ENCODE assay signal across 20 cellular contexts in genomic region chr9:138024831-138025291, GRCh38.
DNase-seq lines count a peak whose midpoint lies in the region; ATAC-seq, FAIRE-seq and TF ChIP-seq lines count a peak whose summit lies in the region.
"Had no signal": no experiment of that assay in that cellular context is flagged by ENCODE, and none has a peak within 500 bp of the region (broad histone marks: within the 10 kb centered on the region; RNA-seq: fewer than 3 reads in every experiment).

No MANE protein-coding gene starts in this region.

- H2BK15ac ChIP-seq in H1 (ENCODE audit: low read length), result 0 out of 2 replicates have a peak overlapping the region, but pooled peaks have one; percentile 29
- H2BK15ac ChIP-seq in neuronal stem cell (ENCODE audit: low read length), result no peak overlapping the region

- H2BK12ac ChIP-seq in H1 (ENCODE audit: low read depth, low read length) (no peak overlapping the region), neuronal stem cell (ENCODE audit: low read length) (peak overlapping the region; percentile 46)

- CTCF ChIA-PET in H1 (lab: Charles Lee; ENCODE audit: partially characterized antibody), result interaction anchor here (1.3 kb wide), 1 partner anchor 16 kb away, joined by 3 read pairs; no protein-coding TSS in a partner anchor

- H3K23me2 ChIP-seq in H1 (ENCODE audit: low read depth, low read length), result peaks cover 8% of the 10 kb centered on the region

- H3K4me1 ChIP-seq in H1 (replicated peaks in 1 of 4; ENCODE audit: control insufficient read depth in 3 of 4, insufficient read depth in 4 of 4, low read length in 3 of 4) (peaks cover 0 to 8% (median 1%) of the 10 kb centered on the region in 4 experiments; a peak in 4 of 7 replicates), neuronal stem cell (ENCODE audit: control insufficient read depth in 2 of 2, insufficient read depth in 1 of 2, low read depth in 1 of 2, low read length in 2 of 2) (peaks cover 0 to 3% of the 10 kb centered on the region in 2 donors), suprapubic skin (peaks cover 14% of the 10 kb centered on the region)

- TF ChIP-seq EP300 in H1 (IDR thresholded peaks at IDR 0.05; ENCODE audit: borderline replicate concordance in 1 of 2, low read depth in 2 of 2, low read length in 2 of 2) (no peak), suprapubic skin (IDR thresholded peaks at IDR 0.05) (no peak)

- H3K4me3 ChIP-seq in H1 (ENCODE audit: extremely low read depth in 1 of 4, insufficient read depth in 2 of 4, low read depth in 3 of 4, low read length in 4 of 4) (no peak overlapping the region), neuronal stem cell (ENCODE audit: low read length in 2 of 2) (peak overlapping the region in 1 of 2 donors; percentile 23), suprapubic skin (no peak overlapping the region)
- H3K4me3 ChIP-seq: BLaER1 treated with 17β-estradiol and CSF1 and Interleukin-3, amounts not matched to agents 10 nM and 100 nM; GM12878; GM23248 had no signal

- H3K36me3 ChIP-seq in H1 (ENCODE audit: control insufficient read depth in 2 of 4, insufficient read depth in 4 of 4, low read length in 3 of 4) (peaks cover 0 to 11% (median 0%) of the 10 kb centered on the region in 4 experiments; a peak in 2 of 8 replicates), neuronal stem cell (replicated peaks in 1 of 2; ENCODE audit: control insufficient read depth in 2 of 2, insufficient read depth in 2 of 2, low read length in 2 of 2) (no peaks in the 10 kb centered on the region), suprapubic skin (no peaks in the 10 kb centered on the region)
- H3K36me3 ChIP-seq: BLaER1 treated with 17β-estradiol and CSF1 and Interleukin-3, amounts not matched to agents 10 nM and 100 nM had no signal

- H4K91ac ChIP-seq in H1 (replicated peaks; ENCODE audit: insufficient read length, low read length) (no peak overlapping the region), neuronal stem cell (ENCODE audit: low read depth, low read length, poor library complexity) (no peak overlapping the region)

- no peaks in the 10 kb centered on the region for H3K79me2 ChIP-seq in H1 (ENCODE audit: control insufficient read depth in 1 of 2, insufficient read depth in 2 of 2, low read length in 2 of 2)

- no peak overlapping the region for H2BK120ac ChIP-seq in H1 (replicated peaks; ENCODE audit: low read depth, low read length)
- H2BK120ac ChIP-seq in neuronal stem cell (ENCODE audit: low read depth, low read length), result no peak overlapping the region

- H3K18ac ChIP-seq in H1 (ENCODE audit: extremely low read depth, low read length) (no peak overlapping the region), neuronal stem cell (ENCODE audit: low read length) (no peak overlapping the region)

- POLR2A ChIA-PET in H1 (lab: Charles Lee; ENCODE audit: partially characterized antibody), result no interaction called here

- 97% methylated on average over 11 of the region's 11 CpGs; no CpG with 5 or more reads in 1 of the 2 experiments for WGBS in H1 (ENCODE audit: extremely low coverage in 1 of 2, insufficient coverage in 1 of 2, insufficient read length in 1 of 2, insufficient replicate concordance in 2 of 2, low coverage in 1 of 2, low lambda C conversion rate in 2 of 2, missing lambda C conversion rate in 1 of 2), 2 experiments
- no CpG with 5 or more reads among the region's 11 CpGs for WGBS in neuronal stem cell (ENCODE audit: extremely low coverage in 2 of 2, insufficient read length in 2 of 2, insufficient replicate concordance in 1 of 2), 2 donors
- 92% methylated on average over 11 of the region's 11 CpGs for WGBS in suprapubic skin

- no peak for ATAC-seq in GM19463 (IDR thresholded peaks at IDR 0.05; ENCODE audit: unreplicated experiment)
- ATAC-seq: GM12878, PC-3 had no signal

- H2BK5ac ChIP-seq in H1 (ENCODE audit: low read depth, low read length) (no peak overlapping the region), neuronal stem cell (ENCODE audit: low read length) (no peak overlapping the region)

- H3K56ac ChIP-seq in H1 (replicated peaks; ENCODE audit: insufficient read length, low read depth, low read length), result no peak overlapping the region

- TF ChIP-seq CTCF in H1 (IDR thresholded peaks at IDR 0.05; ENCODE audit: control extremely low read depth in 1 of 3, insufficient read depth in 1 of 3, low read depth in 1 of 3, low read length in 3 of 3) (no peak), suprapubic skin (IDR thresholded peaks at IDR 0.05) (no peak)

- H3K27ac ChIP-seq in H1 (ENCODE audit: low read depth, low read length), result no peak overlapping the region
- H3K27ac ChIP-seq in neuronal stem cell (replicated peaks; ENCODE audit: low read length), result peak overlapping the region; percentile 23
- H3K27ac ChIP-seq in suprapubic skin, result no peak overlapping the region
- H3K27ac ChIP-seq: BLaER1 treated with 17β-estradiol and CSF1 and Interleukin-3, amounts not matched to agents 10 nM and 100 nM; GM23248 had no signal

- no peak overlapping the region; the same call in 1 of the 2 replicates for H4K8ac ChIP-seq in H1 (ENCODE audit: extremely low read depth, insufficient read depth, low read length)
- no peak overlapping the region for H4K8ac ChIP-seq in neuronal stem cell (ENCODE audit: low read depth, low read length)

- H3K9me3 ChIP-seq in H1 (ENCODE audit: insufficient read depth in 2 of 2, low read depth in 1 of 2, low read length in 1 of 2) (peaks cover 20 to 63% of the 10 kb centered on the region in 2 experiments), neuronal stem cell (replicated peaks in 1 of 2; ENCODE audit: control insufficient read depth in 2 of 2, insufficient read depth in 1 of 2, low read depth in 1 of 2, low read length in 2 of 2) (peaks cover 0 to 13% of the 10 kb centered on the region in 2 donors), suprapubic skin (no peaks in the 10 kb centered on the region)

- H2AFZ ChIP-seq in H1 (ENCODE audit: low read length) (no peak overlapping the region), neuronal stem cell (ENCODE audit: low read length) (no peak overlapping the region)
- H2AFZ ChIP-seq: GM23248 had no signal

- H4K5ac ChIP-seq in H1 (ENCODE audit: insufficient read length, low read depth, low read length), result no peak overlapping the region

- H2AK5ac ChIP-seq in H1 (ENCODE audit: low read depth, low read length), result no peak overlapping the region
- no peak overlapping the region for H2AK5ac ChIP-seq in neuronal stem cell (ENCODE audit: low read depth, low read length)

- H3K14ac ChIP-seq in H1 (ENCODE audit: insufficient read length), result no peak overlapping the region
- H3K14ac ChIP-seq in neuronal stem cell (ENCODE audit: low read length), result no peak overlapping the region

- no peak for TF ChIP-seq POLR2A in H1 (IDR thresholded peaks at IDR 0.05; ENCODE audit: control extremely low read depth in 1 of 2, low read depth in 2 of 2, low read length in 2 of 2)
- TF ChIP-seq POLR2A in suprapubic skin (IDR thresholded peaks at IDR 0.05), result no peak

- peaks cover 0 to 5% (median 2%) of the 10 kb centered on the region in 4 experiments; a peak in 2 of 7 replicates for H3K27me3 ChIP-seq in H1 (replicated peaks in 1 of 4; ENCODE audit: control insufficient read depth in 3 of 4, extremely low read depth in 1 of 4, insufficient read depth in 3 of 4, low read length in 3 of 4)
- peaks cover 10 to 62% (median 26%) of the 10 kb centered on the region in 3 experiments for H3K27me3 ChIP-seq in neuronal stem cell (ENCODE audit: control insufficient read depth in 3 of 3, insufficient read depth in 3 of 3, low read depth in 1 of 3, low read length in 3 of 3)
- peaks cover 63% of the 10 kb centered on the region for H3K27me3 ChIP-seq in suprapubic skin

- no peak overlapping the region for H3K9ac ChIP-seq in H1 (replicated peaks in 1 of 4; ENCODE audit: extremely low read depth in 1 of 4, low read depth in 3 of 4, low read length in 3 of 4)
- H3K9ac ChIP-seq in neuronal stem cell (ENCODE audit: low read depth, low read length, poor library complexity), result no peak overlapping the region
- H3K9ac ChIP-seq: BLaER1 treated with 17β-estradiol and CSF1 and Interleukin-3, amounts not matched to agents 10 nM and 100 nM; GM23248 had no signal

- H3K23ac ChIP-seq in H1 (ENCODE audit: insufficient read length) (no peak overlapping the region), neuronal stem cell (ENCODE audit: low read depth, low read length, poor library complexity) (peak overlapping the region; percentile 96)

- H3K4me2 ChIP-seq in H1 (ENCODE audit: insufficient read depth in 1 of 2, low read depth in 2 of 2, low read length in 2 of 2) (no peak overlapping the region; a peak in 1 of 4 replicates), neuronal stem cell (ENCODE audit: insufficient read depth, low read length, poor library complexity, severe bottlenecking) (no peak overlapping the region)
- H3K4me2 ChIP-seq: BLaER1 treated with 17β-estradiol and CSF1 and Interleukin-3, amounts not matched to agents 10 nM and 100 nM had no signal

- H4K20me1 ChIP-seq in H1 (replicated peaks in 1 of 2; ENCODE audit: control insufficient read depth in 1 of 2, insufficient read depth in 2 of 2, low read length in 2 of 2), result no peaks in the 10 kb centered on the region

- H2BK20ac ChIP-seq in H1 (ENCODE audit: low read length), result no peak overlapping the region

- no peak for TF ChIP-seq RAD21 in H1 (IDR thresholded peaks at IDR 0.05 in 1 of 2, conservative IDR thresholded peaks at IDR 0.05 in 1 of 2; ENCODE audit: low read depth in 2 of 2, low read length in 2 of 2)

- H3K4ac ChIP-seq in H1 (replicated peaks; ENCODE audit: insufficient read length, low read depth, low read length), result no peak overlapping the region
- no peak overlapping the region for H3K4ac ChIP-seq in neuronal stem cell (ENCODE audit: low read length)

- no peak for FAIRE-seq in H1 (lab: Jason Lieb, UNC)
- FAIRE-seq: A204.1, GM12878 had no signal

- DNase-seq in activated effector memory CD4-positive, alpha-beta T cell treated with anti-CD3 and anti-CD28 coated beads, Interleukin-2, amount 50 U/mL, for 16 hours, result peak; percentile 41
- no peak for DNase-seq in activated effector memory CD4-positive, alpha-beta T cell treated with Interleukin-2 at 50 U/mL for 16 hours
- no peak for DNase-seq in H1 (ENCODE audit: low read depth in 1 of 2, low spot score in 2 of 2)
- DNase-seq in neuronal stem cell (ENCODE audit: low spot score), result no peak
- DNase-seq in suprapubic skin (ENCODE audit: low spot score in 2 of 2), result peak; percentile 49 to 75
- no peak for DNase-seq in effector CD8-positive, alpha-beta T cell (lab: John Stamatoyannopoulos, UW)
- DNase-seq in NCI-H2227 (lab: John Stamatoyannopoulos, UW; ENCODE audit: unreplicated experiment), result no peak
- DNase-seq: GDM1, GM23248, KBM-7, MV-4-11, NCI-H1417 treated with DMSO at 0.1 percent for 48 hours, NCI-H2029, NCI-H2171 treated with DMSO at 0.1 percent for 48 hours, NCI-H774, PC-3 had no signal

- no peaks in the 10 kb centered on the region for H3K79me1 ChIP-seq in H1 (ENCODE audit: low read depth, low read length)
- H3K79me1 ChIP-seq in neuronal stem cell (ENCODE audit: low read depth, low read length), result no peaks in the 10 kb centered on the region

TF ChIP-seq in H1, 55 proteins besides CTCF, POLR2A, EP300 and RAD21 (continues in another document):
- TF ChIP-seq ZNF274 (IDR thresholded peaks at IDR 0.05; ENCODE audit: borderline replicate concordance, extremely low read depth, low read length) (no peak), POU5F1 (IDR thresholded peaks at IDR 0.05; ENCODE audit: low read depth, low read length) (no peak), SP4 (IDR thresholded peaks at IDR 0.05; ENCODE audit: low read length) (no peak), JUND (IDR thresholded peaks at IDR 0.05; ENCODE audit: low read length) (no peak), JUN (IDR thresholded peaks at IDR 0.05; ENCODE audit: low read depth, low read length) (no peak)

Comparison
In these comparisons a context has a peak if more than half of its experiments do, and no peak if none do; other contexts are left out.
1. DNase-seq: peak in activated effector memory CD4-positive, alpha-beta T cell treated with anti-CD3 and anti-CD28 coated beads, Interleukin-2, amount 50 U/mL, for 16 hours (single experiment) and suprapubic skin (2 of 2); none in activated effector memory CD4-positive, alpha-beta T cell treated with Interleukin-2 at 50 U/mL for 16 hours (single experiment), H1 (0 of 2), neuronal stem cell (single experiment), effector CD8-positive, alpha-beta T cell (single experiment) and NCI-H2227 (single experiment).